8 cellular contexts compared by ENCODE assay signal in genomic region chr6:153130515-153131036, GRCh38. TPM values are rescaled to one million over a fixed set of nuclear protein-coding genes. Genes with fewer than 3 reads are reported as not detected.
A peak's percentile ranks its signal among the peaks of the same experiment; 100 is the strongest.
DNase-seq lines count a peak whose midpoint lies in the region; ATAC-seq and TF ChIP-seq lines count a peak whose summit lies in the region.

No MANE protein-coding gene starts in this region.

- no peak overlapping the region for H3K27ac ChIP-seq in spleen

- peaks cover 18% of the 10 kb centered on the region for H3K4me1 Mint-ChIP-seq in activated naive CD4-positive, alpha-beta T cell treated with anti-CD3 and anti-CD28 coated beads, Interleukin-2, amount 50 U/mL, for 24 hours
- peaks cover 9% of the 10 kb centered on the region for H3K4me1 Mint-ChIP-seq in activated naive CD8-positive, alpha-beta T cell treated with anti-CD3 and anti-CD28 coated beads, Interleukin-2, amount 50 U/mL, for 24 hours

- TF ChIP-seq CTCF in spleen (IDR thresholded peaks at IDR 0.05 in 8 of 11, conservative IDR thresholded peaks at IDR 0.05 in 3 of 11): no peak

- no peaks in the 10 kb centered on the region for H3K36me3 ChIP-seq in spleen

- intact Hi-C loops in spleen (cut with DNase I; ENCODE audit: low total_unique reads): no loop called here

- peaks cover 9 to 25% (median 23%) of the 10 kb centered on the region in 6 donors for H3K4me1 ChIP-seq in spleen

- H3K9me3 Mint-ChIP-seq in activated naive CD4-positive, alpha-beta T cell treated with anti-CD3 and anti-CD28 coated beads, Interleukin-2, amount 50 U/mL, for 24 hours: no peaks in the 10 kb centered on the region
- no peaks in the 10 kb centered on the region for H3K9me3 Mint-ChIP-seq in activated naive CD8-positive, alpha-beta T cell treated with anti-CD3 and anti-CD28 coated beads, Interleukin-2, amount 50 U/mL, for 24 hours

- no peaks in the 10 kb centered on the region for H3K36me3 Mint-ChIP-seq in activated naive CD4-positive, alpha-beta T cell treated with anti-CD3 and anti-CD28 coated beads, Interleukin-2, amount 50 U/mL, for 24 hours
- H3K36me3 Mint-ChIP-seq in activated naive CD8-positive, alpha-beta T cell treated with anti-CD3 and anti-CD28 coated beads, Interleukin-2, amount 50 U/mL, for 24 hours (ENCODE audit: low read depth): no peaks in the 10 kb centered on the region

- H3K27ac Mint-ChIP-seq in activated naive CD4-positive, alpha-beta T cell treated with anti-CD3 and anti-CD28 coated beads, Interleukin-2, amount 50 U/mL, for 24 hours: no peak overlapping the region
- H3K27ac Mint-ChIP-seq in activated naive CD8-positive, alpha-beta T cell treated with anti-CD3 and anti-CD28 coated beads, Interleukin-2, amount 50 U/mL, for 24 hours: no peak overlapping the region

- peaks cover 0 to 73% (median 49%) of the 10 kb centered on the region in 7 donors for H3K27me3 ChIP-seq in spleen (replicated peaks in 1 of 7)

- 1 to 10% (median 1%) methylated on average over 12 to 54 of the region's 54 CpGs for WGBS in spleen, 5 donors

- H3K9me3 ChIP-seq in iPS-18c (ENCODE audit: control insufficient read depth, insufficient read depth, low read length) (no peaks in the 10 kb centered on the region), spleen (peaks cover 0 to 7% (median 0%) of the 10 kb centered on the region in 8 donors)

- H3K4me3 ChIP-seq in iPS-18c (ENCODE audit: insufficient read depth, low read depth, low read length) (peak overlapping the region; percentile 84), spleen (peak overlapping the region; percentile 45 to 76 (median 54))

- DNase-seq in activated naive CD4-positive, alpha-beta T cell treated with Interleukin-2 at 50 U/mL for 16 hours: no peak
- no peak for DNase-seq in activated naive CD8-positive, alpha-beta T cell treated with anti-CD3 and anti-CD28 coated beads, Interleukin-2, amount 50 U/mL, for 24 hours
- DNase-seq in spleen (peak; percentile 73), HCEC 1CT (no peak), NCI-H226 (no peak)

- peak; percentile 18 for ATAC-seq in HG03064 (IDR thresholded peaks at IDR 0.05; ENCODE audit: low read depth, unreplicated experiment)
- no peak for ATAC-seq in activated naive CD8-positive, alpha-beta T cell treated with anti-CD3 and anti-CD28 coated beads, Interleukin-2, amount 50 U/mL, for 24 hours

- TF ChIP-seq POLR2A in spleen (IDR thresholded peaks at IDR 0.05): no peak

- H3K4me3 Mint-ChIP-seq in activated naive CD4-positive, alpha-beta T cell treated with anti-CD3 and anti-CD28 coated beads, Interleukin-2, amount 50 U/mL, for 24 hours: peak overlapping the region; percentile 79
- H3K4me3 Mint-ChIP-seq in activated naive CD8-positive, alpha-beta T cell treated with anti-CD3 and anti-CD28 coated beads, Interleukin-2, amount 50 U/mL, for 24 hours: peak overlapping the region; percentile 72

- peaks cover 43% of the 10 kb centered on the region for H3K27me3 Mint-ChIP-seq in activated naive CD4-positive, alpha-beta T cell treated with anti-CD3 and anti-CD28 coated beads, Interleukin-2, amount 50 U/mL, for 24 hours
- H3K27me3 Mint-ChIP-seq in activated naive CD8-positive, alpha-beta T cell treated with anti-CD3 and anti-CD28 coated beads, Interleukin-2, amount 50 U/mL, for 24 hours: peaks cover 41% of the 10 kb centered on the region

RNA-seq across cellular contexts. Expression of gene RGS17, which starts 0.5 kb away (rescaled TPM):
- total RNA-seq in spleen: under 1 TPM in 3 of 7 donors, not detected in 4; 0.07 to 0.33 (median 0.22) TPM
- under 1 TPM in 2 of 3 donors, not detected in 1; 0.03 to 0.06 TPM for polyA plus RNA-seq in spleen
